9 cellular contexts compared by ENCODE assay signal in genomic region chr2:177334940-177335543, GRCh38. TPM values are rescaled to one million over a fixed set of nuclear protein-coding genes. Genes with fewer than 3 reads are reported as not detected.
DNase-seq lines count a peak whose midpoint lies in the region; ATAC-seq and TF ChIP-seq lines count a peak whose summit lies in the region.
"Had no signal": no experiment of that assay in that cellular context is flagged by ENCODE, and none has a peak within 500 bp of the region (broad histone marks: within the 10 kb centered on the region; RNA-seq: fewer than 3 reads in every experiment).

No MANE protein-coding gene starts in this region.

- DNase-seq in CD4-positive, CD25-positive, alpha-beta regulatory T cell: peak; percentile 7 to 59 (median 49)
- DNase-seq in LoVo (ENCODE audit: low spot score) (peak; percentile 78), RPMI7951 (ENCODE audit: low read depth) (peak; percentile 53), midbrain (lab: John Stamatoyannopoulos, UW) (peak; percentile 77), amniotic stem cell (lab: John Stamatoyannopoulos, UW) (no peak)
- DNase-seq in effector memory CD8-positive, alpha-beta T cell: peak; percentile 10 to 14 (median 11)

- H3K4me3 ChIP-seq in CD4-positive, CD25-positive, alpha-beta regulatory T cell (ENCODE audit: low read depth, low read length): no peak overlapping the region
- H3K4me3 ChIP-seq in GM12875 (ENCODE audit: low read depth, low read length): no peak overlapping the region
- H3K4me3 ChIP-seq: SJSA1 had no signal

- TF ChIP-seq CTCF in GM12875 (IDR thresholded peaks at IDR 0.05; ENCODE audit: borderline replicate concordance, insufficient read depth, low read depth, low read length): peak; percentile 84

- no peak overlapping the region for H3K27ac Mint-ChIP-seq in CD4-positive, CD25-positive, alpha-beta regulatory T cell
- no peak overlapping the region for H3K27ac Mint-ChIP-seq in effector memory CD8-positive, alpha-beta T cell

- peaks cover 8 to 14% (median 10%) of the 10 kb centered on the region in 4 donors for H3K4me1 Mint-ChIP-seq in CD4-positive, CD25-positive, alpha-beta regulatory T cell
- H3K4me1 Mint-ChIP-seq in effector memory CD8-positive, alpha-beta T cell (ENCODE audit: low read depth in 2 of 2): no peaks in the 10 kb centered on the region

- H3K9me3 Mint-ChIP-seq in CD4-positive, CD25-positive, alpha-beta regulatory T cell: no peaks in the 10 kb centered on the region
- no peaks in the 10 kb centered on the region for H3K9me3 Mint-ChIP-seq in effector memory CD8-positive, alpha-beta T cell

- no peaks in the 10 kb centered on the region for H3K27me3 ChIP-seq in CD4-positive, CD25-positive, alpha-beta regulatory T cell (ENCODE audit: control insufficient read depth, insufficient read depth, low read length)
- H3K27me3 ChIP-seq: SJSA1 had no signal

- H3K27me3 Mint-ChIP-seq in CD4-positive, CD25-positive, alpha-beta regulatory T cell: no peaks in the 10 kb centered on the region
- no peaks in the 10 kb centered on the region for H3K27me3 Mint-ChIP-seq in effector memory CD8-positive, alpha-beta T cell

- H3K4me1 ChIP-seq in CD4-positive, CD25-positive, alpha-beta regulatory T cell (ENCODE audit: control insufficient read depth, insufficient read depth, low read length, poor library complexity, severe bottlenecking): peaks cover 7% of the 10 kb centered on the region

- no peaks in the 10 kb centered on the region for H3K9me3 ChIP-seq in CD4-positive, CD25-positive, alpha-beta regulatory T cell (ENCODE audit: control insufficient read depth in 2 of 2, low read length in 2 of 2)
- H3K9me3 ChIP-seq: SJSA1 had no signal

- H3K27ac ChIP-seq in CD4-positive, CD25-positive, alpha-beta regulatory T cell (ENCODE audit: insufficient read depth, low read length, poor library complexity, severe bottlenecking): no peak overlapping the region

- peak overlapping the region in 1 of 4 donors; percentile 13 for H3K4me3 Mint-ChIP-seq in CD4-positive, CD25-positive, alpha-beta regulatory T cell
- H3K4me3 Mint-ChIP-seq in effector memory CD8-positive, alpha-beta T cell: no peak overlapping the region

- H3K36me3 ChIP-seq in CD4-positive, CD25-positive, alpha-beta regulatory T cell (ENCODE audit: control insufficient read depth, insufficient read depth, low read length): peaks cover 3% of the 10 kb centered on the region

- H3K36me3 Mint-ChIP-seq in CD4-positive, CD25-positive, alpha-beta regulatory T cell: peaks cover 4% of the 10 kb centered on the region
- H3K36me3 Mint-ChIP-seq in effector memory CD8-positive, alpha-beta T cell (ENCODE audit: insufficient read depth): no peaks in the 10 kb centered on the region

- ATAC-seq in CD4-positive, CD25-positive, alpha-beta regulatory T cell (ENCODE audit: low read depth in 2 of 2): peak; percentile 47 to 72
- peak; percentile 79 for ATAC-seq in effector memory CD8-positive, alpha-beta T cell (replicated peaks)
- ATAC-seq in GM18873 (IDR thresholded peaks at IDR 0.05; ENCODE audit: low FRiP score, unreplicated experiment): no peak

RNA-seq across cellular contexts. Expression of gene AGPS, which starts 57.5 kb away (rescaled TPM):
- 29.4 TPM for total RNA-seq in CD4-positive, CD25-positive, alpha-beta regulatory T cell
- 10 to 100 TPM; 15.6 to 23.1 (median 19.7) TPM for polyA plus RNA-seq in CD4-positive, CD25-positive, alpha-beta regulatory T cell
- 41.2 and 43.7 TPM in 2 replicates for total RNA-seq in RPMI7951 (2014; rRNA removed; shearing (Covaris generic))
